18 cellular contexts compared by ENCODE assay signal in genomic region chr12:115571027-115571426, GRCh38.
DNase-seq lines count a peak whose midpoint lies in the region; ATAC-seq, FAIRE-seq and TF ChIP-seq lines count a peak whose summit lies in the region.
"Had no signal": no experiment of that assay in that cellular context is flagged by ENCODE, and none has a peak within 500 bp of the region (broad histone marks: within the 10 kb centered on the region; RNA-seq: fewer than 3 reads in every experiment).

No MANE protein-coding gene starts in this region.

- intact Hi-C loops in left ventricle myocardium inferior (cut with micrococcal nuclease), result no loop called here
- intact Hi-C loops in activated CD8-positive, alpha-beta T cell treated with anti-CD3 and anti-CD28 coated beads for 36 hours (cut with micrococcal nuclease), result no loop called here

- H3K4me1 ChIP-seq in HEK293 (ENCODE audit: control insufficient read depth, insufficient read depth, low read length), result no peaks in the 10 kb centered on the region
- no peaks in the 10 kb centered on the region for H3K4me1 ChIP-seq in astrocyte (ENCODE audit: insufficient read depth, low read length)
- no peaks in the 10 kb centered on the region for H3K4me1 ChIP-seq in osteoblast (ENCODE audit: insufficient read depth, low read length)
- H3K4me1 ChIP-seq in left ventricle myocardium inferior, result no peaks in the 10 kb centered on the region
- H3K4me1 ChIP-seq: HAP-1 had no signal

- POLR2A ChIA-PET in HEK293 (lab: Yijun Ruan, JAX), result no interaction called here
- POLR2A ChIA-PET in activated CD8-positive, alpha-beta T cell treated with anti-CD3 and anti-CD28 coated beads for 36 hours (lab: Charles Lee), result no interaction called here

- no peak for ATAC-seq in HG02763 (IDR thresholded peaks at IDR 0.05; ENCODE audit: unreplicated experiment)
- no peak for ATAC-seq in activated CD8-positive, alpha-beta T cell treated with anti-CD3 and anti-CD28 coated beads for 36 hours

- peak overlapping the region; percentile 64 for H3K9ac ChIP-seq in astrocyte (ENCODE audit: low read length)

- no peak for FAIRE-seq in astrocyte (lab: Jason Lieb, UNC)
- FAIRE-seq: GM12891, GM18507, H54 had no signal

- H3K4me3 Mint-ChIP-seq in astrocyte (ENCODE audit: unreplicated experiment), result no peak overlapping the region
- no peak overlapping the region for H3K4me3 Mint-ChIP-seq in activated CD8-positive, alpha-beta T cell treated with anti-CD3 and anti-CD28 coated beads for 36 hours
- H3K4me3 Mint-ChIP-seq: CD4-positive, alpha-beta memory T cell had no signal

- peaks cover 37% of the 10 kb centered on the region for H3K27me3 Mint-ChIP-seq in astrocyte (ENCODE audit: low read depth, unreplicated experiment)
- H3K27me3 Mint-ChIP-seq in activated CD8-positive, alpha-beta T cell treated with anti-CD3 and anti-CD28 coated beads for 36 hours, result no peaks in the 10 kb centered on the region
- H3K27me3 Mint-ChIP-seq: CD4-positive, alpha-beta memory T cell had no signal

- H3K9me3 ChIP-seq in HEK293 (ENCODE audit: control insufficient read depth, insufficient read depth, low read depth, low read length), result no peaks in the 10 kb centered on the region
- no peaks in the 10 kb centered on the region for H3K9me3 ChIP-seq in astrocyte (ENCODE audit: insufficient read depth, low read depth, low read length)
- H3K9me3 ChIP-seq in osteoblast (ENCODE audit: low read depth, low read length), result no peaks in the 10 kb centered on the region
- no peaks in the 10 kb centered on the region for H3K9me3 ChIP-seq in left ventricle myocardium inferior (replicated peaks)
- H3K9me3 ChIP-seq: HAP-1 had no signal

- H3K27ac ChIP-seq in HEK293 (ENCODE audit: extremely low read depth, low read depth, low read length) (no peak overlapping the region), astrocyte (ENCODE audit: low read depth, low read length) (no peak overlapping the region), osteoblast (ENCODE audit: low read depth, low read length) (no peak overlapping the region), left ventricle myocardium inferior (replicated peaks) (no peak overlapping the region)

- no peaks in the 10 kb centered on the region for H3K79me2 ChIP-seq in astrocyte (ENCODE audit: insufficient read depth, low read length)
- no peaks in the 10 kb centered on the region for H3K79me2 ChIP-seq in osteoblast (ENCODE audit: insufficient read depth, low read length)

- H3K36me3 ChIP-seq in HEK293 (ENCODE audit: control insufficient read depth in 2 of 2, insufficient read depth in 1 of 2, low read length in 2 of 2) (no peaks in the 10 kb centered on the region), astrocyte (ENCODE audit: insufficient read depth, low read length) (no peaks in the 10 kb centered on the region), osteoblast (ENCODE audit: insufficient read depth, low read length) (no peaks in the 10 kb centered on the region), left ventricle myocardium inferior (no peaks in the 10 kb centered on the region)
- H3K36me3 ChIP-seq: HAP-1 had no signal

- H3K4me3 ChIP-seq in HEK293 (ENCODE audit: low read depth, low read length) (no peak overlapping the region), astrocyte (ENCODE audit: insufficient read depth, low read depth, low read length) (no peak overlapping the region), osteoblast (ENCODE audit: insufficient read depth, low read length) (no peak overlapping the region), left ventricle myocardium inferior (no peak overlapping the region)
- H3K4me3 ChIP-seq: HAP-1 had no signal

- no peaks in the 10 kb centered on the region for H3K4me1 Mint-ChIP-seq in astrocyte (ENCODE audit: low read depth, unreplicated experiment)
- H3K4me1 Mint-ChIP-seq in activated CD8-positive, alpha-beta T cell treated with anti-CD3 and anti-CD28 coated beads for 36 hours (ENCODE audit: low read depth), result no peaks in the 10 kb centered on the region
- H3K4me1 Mint-ChIP-seq: CD4-positive, alpha-beta memory T cell had no signal

- H3K27ac Mint-ChIP-seq in astrocyte (ENCODE audit: unreplicated experiment), result no peak overlapping the region
- H3K27ac Mint-ChIP-seq in activated CD8-positive, alpha-beta T cell treated with anti-CD3 and anti-CD28 coated beads for 36 hours, result no peak overlapping the region
- H3K27ac Mint-ChIP-seq: CD4-positive, alpha-beta memory T cell had no signal

- H3K9me3 Mint-ChIP-seq in astrocyte (ENCODE audit: unreplicated experiment), result peaks cover 6% of the 10 kb centered on the region
- no peaks in the 10 kb centered on the region for H3K9me3 Mint-ChIP-seq in activated CD8-positive, alpha-beta T cell treated with anti-CD3 and anti-CD28 coated beads for 36 hours

- DNase-seq in astrocyte (ENCODE audit: low read depth) (no peak), osteoblast (ENCODE audit: insufficient read length, low spot score, missing footprints) (no peak), left ventricle myocardium inferior (no peak)
- no peak for DNase-seq in activated CD8-positive, alpha-beta T cell treated with anti-CD3 and anti-CD28 coated beads for 36 hours
- DNase-seq: 8988T; C1 segment of cervical spinal cord; Calu3; CD4-positive, alpha-beta memory T cell; COR-L47; DMS53; DMS79 treated with DMSO at 0.1 percent for 48 hours; GF-D8 had no signal

- no peaks in the 10 kb centered on the region for H3K27me3 ChIP-seq in astrocyte (ENCODE audit: insufficient read depth, low read length)
- H3K27me3 ChIP-seq in osteoblast (ENCODE audit: insufficient read depth, low read length), result no peaks in the 10 kb centered on the region
- peaks cover 29% of the 10 kb centered on the region for H3K27me3 ChIP-seq in left ventricle myocardium inferior (ENCODE audit: low read depth)

- H2AFZ ChIP-seq in astrocyte (ENCODE audit: low read depth, low read length) (no peak overlapping the region), osteoblast (ENCODE audit: low read length) (no peak overlapping the region)

- H4K20me1 ChIP-seq in astrocyte (ENCODE audit: insufficient read depth, low read length) (no peaks in the 10 kb centered on the region), osteoblast (ENCODE audit: insufficient read depth, low read length) (no peaks in the 10 kb centered on the region)

- TF ChIP-seq CTCF in HEK293 (tag by site-specific recombination; IDR thresholded peaks at IDR 0.05) (no peak), astrocyte (IDR thresholded peaks at IDR 0.05; ENCODE audit: insufficient read depth, low read depth, low read length) (no peak), osteoblast (IDR thresholded peaks at IDR 0.05; ENCODE audit: extremely low read depth, low read depth, low read length) (no peak), left ventricle myocardium inferior (IDR thresholded peaks at IDR 0.05; ENCODE audit: borderline replicate concordance) (no peak)
- no peak for TF ChIP-seq CTCF in activated CD8-positive, alpha-beta T cell treated with anti-CD3 and anti-CD28 coated beads for 36 hours (IDR thresholded peaks at IDR 0.05)

- H3K36me3 Mint-ChIP-seq in astrocyte (ENCODE audit: low read depth, unreplicated experiment), result no peaks in the 10 kb centered on the region
- no peaks in the 10 kb centered on the region for H3K36me3 Mint-ChIP-seq in activated CD8-positive, alpha-beta T cell treated with anti-CD3 and anti-CD28 coated beads for 36 hours (ENCODE audit: low read depth)
- H3K36me3 Mint-ChIP-seq: CD4-positive, alpha-beta memory T cell had no signal

- CTCF ChIA-PET in HEK293 (lab: Yijun Ruan, JAX), result interaction anchor here (0.9 kb wide), 1 partner anchor 8 kb away, joined by 5 read pairs; no protein-coding TSS in a partner anchor
- CTCF ChIA-PET in activated CD8-positive, alpha-beta T cell treated with anti-CD3 and anti-CD28 coated beads for 36 hours (lab: Charles Lee), result no interaction called here

- peak overlapping the region; percentile 91 for H3K4me2 ChIP-seq in astrocyte (ENCODE audit: low read length)
- H3K4me2 ChIP-seq in osteoblast (ENCODE audit: insufficient read depth, low read length), result peak overlapping the region; percentile 46

TF ChIP-seq in HEK293, 187 proteins besides CTCF, POLR2A, EP300 and RAD21:
- no peak for TF ChIP-seq ZNF544 (tag by site-specific recombination; IDR thresholded peaks at IDR 0.05)
- TF ChIP-seq ZNF623 (tag by site-specific recombination; IDR thresholded peaks at IDR 0.05), result peak; percentile 94
- no peak for TF ChIP-seq REPIN1 (tag by site-specific recombination; IDR thresholded peaks at IDR 0.05; ENCODE audit: low read depth)
- no peak for TF ChIP-seq ZNF473 (tag by site-specific recombination; IDR thresholded peaks at IDR 0.05)
- no peak for TF ChIP-seq YY1 (tag by site-specific recombination; IDR thresholded peaks at IDR 0.05)
- no peak for TF ChIP-seq ZNF596 (tag by site-specific recombination; IDR thresholded peaks at IDR 0.05)
- TF ChIP-seq PBX3 (CRISPR knock-in tag; IDR thresholded peaks at IDR 0.05), result no peak
- no peak for TF ChIP-seq RBAK (tag by site-specific recombination; IDR thresholded peaks at IDR 0.05)
